In genomic region chr17:10624966-10625365, GRCh38 we compare ENCODE assay signal across 30 cellular contexts.
"Had no signal": no experiment of that assay in that cellular context is flagged by ENCODE, and none has a peak within 500 bp of the region (broad histone marks: within the 10 kb centered on the region; RNA-seq: fewer than 3 reads in every experiment).

No MANE protein-coding gene starts in this region.

- H3K4me2 ChIP-seq: hepatocyte had no signal

- ATAC-seq: gastroesophageal sphincter; left cardiac atrium; left ventricle myocardium superior; naive thymus-derived CD4-positive, alpha-beta T cell; right cardiac atrium; stimulated activated effector memory CD8-positive, alpha-beta T cell treated with anti-CD3 and anti-CD28 coated beads, Interleukin-12 subunit alpha, Interleukin-12 subunit beta, amount 100 ng/mL, for 72 hours had no signal

- FAIRE-seq: TTC549 had no signal

- H3K79me2 ChIP-seq: hepatocyte, parathyroid adenoma had no signal

- H3K9ac ChIP-seq: parathyroid adenoma had no signal

- H3K9me3 ChIP-seq: ascending aorta, colonic mucosa, gastroesophageal sphincter, upper lobe of left lung, vagina had no signal

- H2AFZ ChIP-seq: hepatocyte, parathyroid adenoma had no signal

- H3K27ac ChIP-seq: ascending aorta, cardiac muscle cell, colonic mucosa, gastroesophageal sphincter, hepatocyte, parathyroid adenoma, upper lobe of left lung, vagina had no signal

- H3K4me1 ChIP-seq: ascending aorta, colonic mucosa, gastroesophageal sphincter, parathyroid adenoma, upper lobe of left lung had no signal

- H3K27me3 ChIP-seq: ascending aorta, cardiac muscle cell, colonic mucosa, gastroesophageal sphincter, hepatocyte, upper lobe of left lung, vagina had no signal

- H3K36me3 ChIP-seq: cardiac muscle cell, colonic mucosa had no signal

- DNase-seq: activated CD4-positive, alpha-beta memory T cell treated with anti-CD3 and anti-CD28 coated beads for 36 hours; activated CD4-positive, alpha-beta T cell treated with anti-CD3 and anti-CD28 coated beads, Interleukin-2, amount 10 ng/mL, durations not matched to agents 24 days and 14 days; activated CD4-positive, CD25-positive, alpha-beta regulatory T cell treated with anti-CD3 and anti-CD28 coated beads, Interleukin-2, amount 50 U/mL, for 72 hours; activated CD8-positive, alpha-beta memory T cell treated with anti-CD3 and anti-CD28 coated beads, Interleukin-2, amount 50 U/mL, for 4 hours; activated gamma-delta T cell; activated naive CD4-positive, alpha-beta T cell treated with anti-CD3 and anti-CD28 coated beads, Interleukin-2, amount 10 ng/mL, durations not matched to agents 7 days and 5 days; activated naive CD8-positive, alpha-beta T cell treated with anti-CD3 and anti-CD28 coated beads, Interleukin-2, amount 10 ng/mL, durations not matched to agents 7 days and 5 days; activated T-cell treated with anti-CD3 and anti-CD28 coated beads, Interleukin-2, amount 50 U/mL, for 1 hour; cerebellar nuclear complex; colonic mucosa; effector CD8-positive, alpha-beta T cell; islet precursor cell; left cardiac atrium; left ventricle myocardium superior; naive thymus-derived CD4-positive, alpha-beta T cell; nucleus accumbens; right cardiac atrium; stimulated activated CD4-positive, alpha-beta T cell treated with anti-CD3 and anti-CD28 coated beads, Interleukin-4, amount 100 ng/mL, for 24 hours; substantia nigra; T-helper 9 cell; upper lobe of left lung had no signal

- H3K4me3 ChIP-seq: ascending aorta, cardiac muscle cell, colonic mucosa, gastroesophageal sphincter, hepatocyte, skin epidermis, upper lobe of left lung, vagina had no signal
